1 cellular context compared by ENCODE assay signal in genomic region chr19:18023596-18024212, GRCh38.
TF ChIP-seq lines count a peak whose summit lies in the region.

No MANE protein-coding gene starts in this region.

TF ChIP-seq in GM12878, 131 proteins besides CTCF, POLR2A, EP300 and RAD21 (continued from another document and continues in another):
- TF ChIP-seq REST (IDR thresholded peaks at IDR 0.05; ENCODE audit: low read depth, low read length) (peak; percentile 65; the same call in 1 of the 2 replicates), NFYA (IDR thresholded peaks at IDR 0.05; ENCODE audit: borderline replicate concordance, low read depth, low read length) (no peak), TCF12 (IDR thresholded peaks at IDR 0.05; ENCODE audit: low read depth, low read length) (no peak), ZNF24 (IDR thresholded peaks at IDR 0.05) (no peak), MAX (IDR thresholded peaks at IDR 0.05; ENCODE audit: low read depth, low read length) (peak; percentile 79), JUND (IDR thresholded peaks at IDR 0.05; ENCODE audit: low read depth, low read length) (no peak), PML (IDR thresholded peaks at IDR 0.05; ENCODE audit: low read length) (no peak), SREBF2 (IDR thresholded peaks at IDR 0.05; ENCODE audit: low read length) (no peak), YBX1 (IDR thresholded peaks at IDR 0.05) (no peak), FOS (IDR thresholded peaks at IDR 0.05; ENCODE audit: borderline replicate concordance, extremely low read depth, insufficient read length) (no peak), HSF1 (IDR thresholded peaks at IDR 0.05; ENCODE audit: low read depth, low read length) (no peak), RB1 (IDR thresholded peaks at IDR 0.05; ENCODE audit: borderline replicate concordance) (no peak), CUX1 (IDR thresholded peaks at IDR 0.05; ENCODE audit: insufficient replicate concordance, low read depth, low read length) (no peak), RCOR1 (conservative IDR thresholded peaks at IDR 0.05; ENCODE audit: low read depth, low read length) (no peak), HCFC1 (IDR thresholded peaks at IDR 0.05; ENCODE audit: low read length) (no peak), IRF3 (IDR thresholded peaks at IDR 0.05) (no peak), NR2C2 (IDR thresholded peaks at IDR 0.05; ENCODE audit: borderline replicate concordance, control insufficient read depth, insufficient read length, low read depth) (no peak), ZNF217 (IDR thresholded peaks at IDR 0.05) (no peak), ELK1 (IDR thresholded peaks at IDR 0.05; ENCODE audit: low read depth, low read length) (no peak), LARP7 (IDR thresholded peaks at IDR 0.05) (no peak), CHD4 (IDR thresholded peaks at IDR 0.05) (no peak), RELB (IDR thresholded peaks at IDR 0.05; ENCODE audit: low read depth) (peak; percentile 65; the same call in 1 of the 2 replicates), CHD2 (IDR thresholded peaks at IDR 0.05; ENCODE audit: borderline replicate concordance, low read depth, low read length) (peak; percentile 78; the same call in 1 of the 2 replicates), CEBPB (IDR thresholded peaks at IDR 0.05; ENCODE audit: borderline replicate concordance in 1 of 2, low read depth in 2 of 2, low read length in 2 of 2) (no peak), BCLAF1 (IDR thresholded peaks at IDR 0.05) (no peak), SMAD5 (IDR thresholded peaks at IDR 0.05; ENCODE audit: low read depth) (no peak), ZBTB33 (IDR thresholded peaks at IDR 0.05) (no peak), ATF7 (IDR thresholded peaks at IDR 0.05; ENCODE audit: low read depth) (peak; percentile 45; the same call in 1 of the 2 replicates), SMARCA5 (IDR thresholded peaks at IDR 0.05) (no peak), DPF2 (IDR thresholded peaks at IDR 0.05) (peak; percentile 71; the same call in 1 of the 2 replicates), MYB (IDR thresholded peaks at IDR 0.05; ENCODE audit: borderline replicate concordance, low read depth, low read length) (peak; percentile 77; the same call in 1 of the 2 replicates)
- TF ChIP-seq, protein P1, sequence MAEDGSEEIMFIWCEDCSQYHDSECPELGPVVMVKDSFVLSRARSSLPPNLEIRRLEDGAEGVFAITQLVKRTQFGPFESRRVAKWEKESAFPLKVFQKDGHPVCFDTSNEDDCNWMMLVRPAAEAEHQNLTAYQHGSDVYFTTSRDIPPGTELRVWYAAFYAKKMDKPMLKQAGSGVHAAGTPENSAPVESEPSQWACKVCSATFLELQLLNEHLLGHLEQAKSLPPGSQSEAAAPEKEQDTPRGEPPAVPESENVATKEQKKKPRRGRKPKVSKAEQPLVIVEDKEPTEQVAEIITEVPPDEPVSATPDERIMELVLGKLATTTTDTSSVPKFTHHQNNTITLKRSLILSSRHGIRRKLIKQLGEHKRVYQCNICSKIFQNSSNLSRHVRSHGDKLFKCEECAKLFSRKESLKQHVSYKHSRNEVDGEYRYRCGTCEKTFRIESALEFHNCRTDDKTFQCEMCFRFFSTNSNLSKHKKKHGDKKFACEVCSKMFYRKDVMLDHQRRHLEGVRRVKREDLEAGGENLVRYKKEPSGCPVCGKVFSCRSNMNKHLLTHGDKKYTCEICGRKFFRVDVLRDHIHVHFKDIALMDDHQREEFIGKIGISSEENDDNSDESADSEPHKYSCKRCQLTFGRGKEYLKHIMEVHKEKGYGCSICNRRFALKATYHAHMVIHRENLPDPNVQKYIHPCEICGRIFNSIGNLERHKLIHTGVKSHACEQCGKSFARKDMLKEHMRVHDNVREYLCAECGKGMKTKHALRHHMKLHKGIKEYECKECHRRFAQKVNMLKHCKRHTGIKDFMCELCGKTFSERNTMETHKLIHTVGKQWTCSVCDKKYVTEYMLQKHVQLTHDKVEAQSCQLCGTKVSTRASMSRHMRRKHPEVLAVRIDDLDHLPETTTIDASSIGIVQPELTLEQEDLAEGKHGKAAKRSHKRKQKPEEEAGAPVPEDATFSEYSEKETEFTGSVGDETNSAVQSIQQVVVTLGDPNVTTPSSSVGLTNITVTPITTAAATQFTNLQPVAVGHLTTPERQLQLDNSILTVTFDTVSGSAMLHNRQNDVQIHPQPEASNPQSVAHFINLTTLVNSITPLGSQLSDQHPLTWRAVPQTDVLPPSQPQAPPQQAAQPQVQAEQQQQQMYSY (CRISPR knock-in tag; IDR thresholded peaks at IDR 0.05), result no peak
